In the genomic region with DNA sequence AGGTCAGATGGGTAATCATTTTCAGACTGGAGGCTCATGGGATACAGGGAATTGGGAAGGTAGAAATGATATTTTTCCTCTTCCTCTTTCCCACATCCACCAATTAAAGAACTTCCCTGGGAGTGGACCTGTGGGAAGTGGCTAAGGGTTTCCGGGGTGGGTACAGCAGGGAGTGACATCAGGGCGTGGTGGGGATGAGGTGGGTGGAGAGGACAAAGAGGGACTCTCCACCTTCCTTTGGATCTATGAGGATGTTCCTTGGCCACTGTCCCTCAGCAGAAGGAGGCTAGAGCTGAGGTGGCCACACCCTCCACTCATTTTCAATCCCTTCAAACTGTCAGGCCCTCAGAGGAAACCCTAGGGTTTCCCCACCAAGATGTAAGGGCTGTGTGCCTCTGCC, we compare ENCODE assay signal across 2 cellular contexts.
TF ChIP-seq lines count a peak whose summit lies in the region.

No MANE protein-coding gene starts in this region.

TF ChIP-seq in IMR-90, 13 proteins besides CTCF, POLR2A, EP300 and RAD21:
- no peak for TF ChIP-seq SMC3 (IDR thresholded peaks at IDR 0.05; ENCODE audit: low read depth, low read length)
- no peak for TF ChIP-seq MAZ (IDR thresholded peaks at IDR 0.05; ENCODE audit: borderline replicate concordance, low read depth, low read length)
- TF ChIP-seq CHD1 (IDR thresholded peaks at IDR 0.05; ENCODE audit: low read depth, low read length) = no peak
- TF ChIP-seq NFE2L2 (IDR thresholded peaks at IDR 0.05; ENCODE audit: low read depth, low read length) = no peak
- TF ChIP-seq, protein P1, sequence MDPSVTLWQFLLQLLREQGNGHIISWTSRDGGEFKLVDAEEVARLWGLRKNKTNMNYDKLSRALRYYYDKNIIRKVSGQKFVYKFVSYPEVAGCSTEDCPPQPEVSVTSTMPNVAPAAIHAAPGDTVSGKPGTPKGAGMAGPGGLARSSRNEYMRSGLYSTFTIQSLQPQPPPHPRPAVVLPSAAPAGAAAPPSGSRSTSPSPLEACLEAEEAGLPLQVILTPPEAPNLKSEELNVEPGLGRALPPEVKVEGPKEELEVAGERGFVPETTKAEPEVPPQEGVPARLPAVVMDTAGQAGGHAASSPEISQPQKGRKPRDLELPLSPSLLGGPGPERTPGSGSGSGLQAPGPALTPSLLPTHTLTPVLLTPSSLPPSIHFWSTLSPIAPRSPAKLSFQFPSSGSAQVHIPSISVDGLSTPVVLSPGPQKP (IDR thresholded peaks at IDR 0.05; ENCODE audit: borderline replicate concordance, low read depth, low read length) = no peak
- no peak for TF ChIP-seq FOS (IDR thresholded peaks at IDR 0.05; ENCODE audit: low read depth, low read length)
- TF ChIP-seq RCOR1 (IDR thresholded peaks at IDR 0.05; ENCODE audit: insufficient replicate concordance, low read length) = no peak
- TF ChIP-seq BHLHE40 (IDR thresholded peaks at IDR 0.05; ENCODE audit: low read depth, low read length) = no peak
- TF ChIP-seq MAFK (IDR thresholded peaks at IDR 0.05; ENCODE audit: low read depth, low read length) = no peak
- TF ChIP-seq MXI1 (IDR thresholded peaks at IDR 0.05; ENCODE audit: borderline replicate concordance, low read depth, low read length) = no peak
- TF ChIP-seq, protein P2, sequence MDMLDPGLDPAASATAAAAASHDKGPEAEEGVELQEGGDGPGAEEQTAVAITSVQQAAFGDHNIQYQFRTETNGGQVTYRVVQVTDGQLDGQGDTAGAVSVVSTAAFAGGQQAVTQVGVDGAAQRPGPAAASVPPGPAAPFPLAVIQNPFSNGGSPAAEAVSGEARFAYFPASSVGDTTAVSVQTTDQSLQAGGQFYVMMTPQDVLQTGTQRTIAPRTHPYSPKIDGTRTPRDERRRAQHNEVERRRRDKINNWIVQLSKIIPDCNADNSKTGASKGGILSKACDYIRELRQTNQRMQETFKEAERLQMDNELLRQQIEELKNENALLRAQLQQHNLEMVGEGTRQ (IDR thresholded peaks at IDR 0.05; ENCODE audit: low read depth, low read length) = no peak
- no peak for TF ChIP-seq RFX5 (IDR thresholded peaks at IDR 0.05; ENCODE audit: low read depth, low read length)
- TF ChIP-seq CEBPB (IDR thresholded peaks at IDR 0.05; ENCODE audit: low read depth, low read length) = no peak

TF ChIP-seq in K562, 482 proteins besides CTCF, POLR2A, EP300 and RAD21:
- no peak for TF ChIP-seq SIX5 (IDR thresholded peaks at IDR 0.05; ENCODE audit: borderline replicate concordance in 1 of 2, insufficient read depth in 1 of 2, low read depth in 1 of 2, low read length in 2 of 2)
- TF ChIP-seq ILF3 (IDR thresholded peaks at IDR 0.05; ENCODE audit: borderline replicate concordance) = no peak
- TF ChIP-seq NCOA1 (IDR thresholded peaks at IDR 0.05; ENCODE audit: low read depth) = no peak
- TF ChIP-seq ESRRB (CRISPR knock-in tag; IDR thresholded peaks at IDR 0.05; ENCODE audit: borderline replicate concordance) = no peak
- no peak for TF ChIP-seq HEY1 (CRISPR knock-in tag; IDR thresholded peaks at IDR 0.05; ENCODE audit: borderline replicate concordance)
- TF ChIP-seq RB1 (IDR thresholded peaks at IDR 0.05; ENCODE audit: low read depth) = no peak
- no peak for TF ChIP-seq DACH1 (IDR thresholded peaks at IDR 0.05; ENCODE audit: partially characterized antibody)
- TF ChIP-seq ZNF282 (CRISPR knock-in tag; IDR thresholded peaks at IDR 0.05) = no peak
- TF ChIP-seq, protein P3, sequence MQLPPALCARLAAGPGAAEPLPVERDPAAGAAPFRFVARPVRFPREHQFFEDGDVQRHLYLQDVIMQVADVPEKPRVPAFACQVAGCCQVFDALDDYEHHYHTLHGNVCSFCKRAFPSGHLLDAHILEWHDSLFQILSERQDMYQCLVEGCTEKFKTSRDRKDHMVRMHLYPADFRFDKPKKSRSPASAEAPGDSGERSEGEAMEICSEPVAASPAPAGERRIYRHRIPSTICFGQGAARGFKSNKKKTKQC (CRISPR knock-in tag; IDR thresholded peaks at IDR 0.05) = no peak
- TF ChIP-seq DMBX1 (CRISPR knock-in tag; IDR thresholded peaks at IDR 0.05; ENCODE audit: borderline replicate concordance) = no peak
- TF ChIP-seq FOXK2 (conservative IDR thresholded peaks at IDR 0.05 in 1 of 2, IDR thresholded peaks at IDR 0.05 in 1 of 2; ENCODE audit: low read depth in 2 of 2) = no peak
- no peak for TF ChIP-seq ZNF224 (CRISPR knock-in tag; IDR thresholded peaks at IDR 0.05)
- no peak for TF ChIP-seq SNIP1 (IDR thresholded peaks at IDR 0.05; ENCODE audit: low read depth)
- TF ChIP-seq BCOR (IDR thresholded peaks at IDR 0.05) = no peak
- TF ChIP-seq PTRF (tag; IDR thresholded peaks at IDR 0.05) = no peak
- no peak for TF ChIP-seq GATAD2A (IDR thresholded peaks at IDR 0.05)
- no peak for TF ChIP-seq JUN (IDR thresholded peaks at IDR 0.05; ENCODE audit: borderline replicate concordance, low read depth, low read length)
- no peak for TF ChIP-seq JUN (CRISPR knock-in tag; IDR thresholded peaks at IDR 0.05; ENCODE audit: borderline replicate concordance)
- no peak for TF ChIP-seq RBM17 (IDR thresholded peaks at IDR 0.05; ENCODE audit: borderline replicate concordance, low read depth, low read length)
- TF ChIP-seq FIP1L1 (IDR thresholded peaks at IDR 0.05; ENCODE audit: low read depth, low read length, poor library complexity, severe bottlenecking) = no peak
- TF ChIP-seq GABPA (tag; conservative IDR thresholded peaks at IDR 0.05; ENCODE audit: low read depth) = no peak
